Comparison of ENCODE assay signal across 2 cellular contexts in genomic region chr10:26157734-26158133, GRCh38.
TF ChIP-seq lines count a peak whose summit lies in the region.

No MANE protein-coding gene starts in this region.

TF ChIP-seq in HepG2, 621 proteins besides CTCF, POLR2A, EP300 and RAD21:
- TF ChIP-seq NRL (CRISPR knock-in tag; IDR thresholded peaks at IDR 0.05; ENCODE audit: borderline replicate concordance) (no peak), NFE2 (CRISPR knock-in tag; IDR thresholded peaks at IDR 0.05) (no peak), TAF15 (IDR thresholded peaks at IDR 0.05; ENCODE audit: low read depth, low read length, poor library complexity, severe bottlenecking) (no peak), IKZF4 (CRISPR knock-in tag; IDR thresholded peaks at IDR 0.05; ENCODE audit: borderline replicate concordance, low read depth, not compliant biosample characterization) (no peak), RFX3 (CRISPR knock-in tag; IDR thresholded peaks at IDR 0.05) (no peak), ZBTB1 (CRISPR knock-in tag; IDR thresholded peaks at IDR 0.05; ENCODE audit: borderline replicate concordance) (no peak), PHF5A (CRISPR knock-in tag; IDR thresholded peaks at IDR 0.05; ENCODE audit: low read depth, unreplicated experiment) (no peak), ZNF816 (CRISPR knock-in tag; IDR thresholded peaks at IDR 0.05; ENCODE audit: borderline replicate concordance) (no peak), KLF6 (CRISPR knock-in tag; IDR thresholded peaks at IDR 0.05) (no peak), ZNF138 (CRISPR knock-in tag; IDR thresholded peaks at IDR 0.05; ENCODE audit: low read depth) (no peak), HOXA5 (CRISPR knock-in tag; IDR thresholded peaks at IDR 0.05) (no peak), BORCS8-MEF2B (CRISPR knock-in tag; IDR thresholded peaks at IDR 0.05) (no peak), NFYB (CRISPR knock-in tag; IDR thresholded peaks at IDR 0.05) (no peak), RFX1 (IDR thresholded peaks at IDR 0.05) (no peak), ZNF496 (CRISPR knock-in tag; IDR thresholded peaks at IDR 0.05; ENCODE audit: insufficient replicate concordance) (no peak), UBTF (CRISPR knock-in tag; IDR thresholded peaks at IDR 0.05) (no peak), RCOR2 (CRISPR knock-in tag; IDR thresholded peaks at IDR 0.05) (no peak), POGK (CRISPR knock-in tag; conservative IDR thresholded peaks at IDR 0.05) (no peak), ZNF552 (CRISPR knock-in tag; IDR thresholded peaks at IDR 0.05; ENCODE audit: borderline replicate concordance) (no peak), ZNF20 (CRISPR knock-in tag; IDR thresholded peaks at IDR 0.05) (no peak)

TF ChIP-seq in K562, 482 proteins besides CTCF, POLR2A, EP300 and RAD21:
- TF ChIP-seq ZHX1 (conservative IDR thresholded peaks at IDR 0.05; ENCODE audit: low read length), result no peak
- TF ChIP-seq NFYB (IDR thresholded peaks at IDR 0.05; ENCODE audit: extremely low read depth, insufficient read length), result no peak
- TF ChIP-seq ILF3 (IDR thresholded peaks at IDR 0.05; ENCODE audit: borderline replicate concordance), result no peak
- TF ChIP-seq ZNF232 (CRISPR knock-in tag; IDR thresholded peaks at IDR 0.05), result no peak
- no peak for TF ChIP-seq ZBTB49 (CRISPR knock-in tag; IDR thresholded peaks at IDR 0.05; ENCODE audit: borderline replicate concordance)
- TF ChIP-seq NR0B1 (IDR thresholded peaks at IDR 0.05; ENCODE audit: partially characterized antibody), result no peak
- no peak for TF ChIP-seq ZMIZ1 (IDR thresholded peaks at IDR 0.05; ENCODE audit: low read depth in 2 of 2, low read length in 2 of 2)
- TF ChIP-seq RBBP5 (IDR thresholded peaks at IDR 0.05; ENCODE audit: borderline replicate concordance, insufficient read depth, low read length, poor library complexity, severe bottlenecking), result no peak
- TF ChIP-seq ETV5 (CRISPR knock-in tag; IDR thresholded peaks at IDR 0.05; ENCODE audit: low read depth), result no peak
- TF ChIP-seq ZKSCAN1 (IDR thresholded peaks at IDR 0.05; ENCODE audit: low read depth, low read length), result no peak
- TF ChIP-seq ZNF764 (CRISPR knock-in tag; IDR thresholded peaks at IDR 0.05; ENCODE audit: low read depth), result no peak
- TF ChIP-seq HMBOX1 (IDR thresholded peaks at IDR 0.05), result no peak
- TF ChIP-seq ZNF511 (CRISPR knock-in tag; IDR thresholded peaks at IDR 0.05), result no peak
